20 cellular contexts compared by ENCODE assay signal in the genomic region with DNA sequence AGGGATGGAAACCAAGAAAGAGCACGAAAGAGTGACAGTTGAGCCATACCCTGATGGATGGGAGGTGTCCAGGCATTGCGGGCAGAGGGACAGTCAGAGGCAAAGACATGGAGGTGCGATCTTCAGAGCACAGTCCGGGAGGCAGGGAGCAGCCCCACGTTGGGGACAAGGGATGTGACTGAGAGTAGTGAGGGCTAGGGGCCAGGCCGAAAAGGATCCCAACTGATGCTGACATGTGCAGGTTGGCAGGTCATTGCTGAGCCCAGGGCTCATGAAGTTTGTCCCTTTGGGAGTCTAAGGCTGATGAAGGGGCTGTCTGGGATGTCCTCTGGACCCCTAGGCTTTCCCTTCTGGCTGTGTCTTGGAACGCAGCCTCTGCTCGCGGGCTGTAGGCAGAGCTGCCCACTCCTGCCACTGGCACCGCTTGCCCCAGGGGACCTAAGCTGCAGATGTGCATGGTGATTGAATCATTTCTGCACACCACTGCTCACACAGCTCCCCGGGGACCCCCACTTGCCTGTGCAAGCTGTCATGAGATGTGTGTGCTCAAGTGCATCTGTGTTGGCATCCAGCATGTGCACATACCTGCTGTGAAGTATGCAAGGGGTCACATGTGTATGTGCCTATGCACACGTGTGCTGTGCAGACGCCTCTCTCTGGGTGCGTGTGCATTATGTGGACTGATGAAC.
A peak's percentile ranks its signal among the peaks of the same experiment; 100 is the strongest.
DNase-seq lines count a peak whose midpoint lies in the region; ATAC-seq and TF ChIP-seq lines count a peak whose summit lies in the region.
"Had no signal": no experiment of that assay in that cellular context is flagged by ENCODE, and none has a peak within 500 bp of the region (broad histone marks: within the 10 kb centered on the region; RNA-seq: fewer than 3 reads in every experiment).

No MANE protein-coding gene starts in this region.

- TF ChIP-seq EP300 in gastroesophageal sphincter (IDR thresholded peaks at IDR 0.05), result no peak

- H3F3A ChIP-seq in DOHH2 (ENCODE audit: control insufficient read depth, insufficient read depth), result no peaks in the 10 kb centered on the region

- H3K9me2 ChIP-seq in DOHH2 (replicated peaks; ENCODE audit: control insufficient read depth, low read length), result no peaks in the 10 kb centered on the region

- no peaks in the 10 kb centered on the region for H3K9me3 ChIP-seq in DOHH2 (ENCODE audit: control insufficient read depth, insufficient read depth, low read length)
- H3K9me3 ChIP-seq in gastroesophageal sphincter, result no peaks in the 10 kb centered on the region
- H3K9me3 ChIP-seq: ovary had no signal

- intact Hi-C loops in activated CD4-positive, alpha-beta T cell treated with anti-CD3 and anti-CD28 coated beads, Interleukin-2, amount 10 ng/mL, durations not matched to agents 24 days and 14 days (cut with micrococcal nuclease), result loop anchor here (2.0 to 10.0 kb wide), 3 partner anchors 259 to 539 kb away; no protein-coding TSS in a partner anchor

- peak; percentile 32 for DNase-seq in NCI-H1694 (lab: John Stamatoyannopoulos, UW)
- DNase-seq in stimulated activated effector memory CD8-positive, alpha-beta T cell treated with anti-CD3 and anti-CD28 coated beads, Interleukin-12 subunit alpha, Interleukin-12 subunit beta, amount 100 ng/mL, for 72 hours (ENCODE audit: low spot score in 2 of 2), result no peak
- no peak for DNase-seq in GOT3 (lab: John Stamatoyannopoulos, UW)
- DNase-seq in activated CD4-positive, alpha-beta T cell treated with anti-CD3 and anti-CD28 coated beads, Interleukin-2, amount 10 ng/mL, durations not matched to agents 24 days and 14 days, result no peak
- DNase-seq: activated CD4-positive, CD25-positive, alpha-beta regulatory T cell treated with anti-CD3 and anti-CD28 coated beads, Interleukin-2, amount 50 U/mL, for 72 hours; activated naive CD8-positive, alpha-beta T cell treated with anti-CD3 and anti-CD28 coated beads, Interleukin-2, amount 50 U/mL, for 24 hours; dorsolateral prefrontal cortex; NCI-H1048; NCI-H82; ovary; PC-3; stimulated activated CD4-positive, alpha-beta T cell treated with anti-CD3 and anti-CD28 coated beads, Interleukin-2, amount 100 ng/mL, for 24 hours; T-helper 9 cell had no signal

- H3K4me1 Mint-ChIP-seq in stimulated activated effector memory CD8-positive, alpha-beta T cell treated with anti-CD3 and anti-CD28 coated beads, Interleukin-12 subunit alpha, Interleukin-12 subunit beta, amount 100 ng/mL, for 72 hours, result peaks cover 10% of the 10 kb centered on the region
- H3K4me1 Mint-ChIP-seq in activated CD4-positive, alpha-beta T cell treated with anti-CD3 and anti-CD28 coated beads, Interleukin-2, amount 10 ng/mL, durations not matched to agents 24 days and 14 days, result peaks cover 3% of the 10 kb centered on the region

- H3K4me1 ChIP-seq in DOHH2 (ENCODE audit: control insufficient read depth, low read length) (peaks cover 18% of the 10 kb centered on the region), gastroesophageal sphincter (peaks cover 0 to 87% (median 35%) of the 10 kb centered on the region in 3 donors)

- peaks cover 4% of the 10 kb centered on the region for H3K36me3 Mint-ChIP-seq in stimulated activated effector memory CD8-positive, alpha-beta T cell treated with anti-CD3 and anti-CD28 coated beads, Interleukin-12 subunit alpha, Interleukin-12 subunit beta, amount 100 ng/mL, for 72 hours
- H3K36me3 Mint-ChIP-seq in activated CD4-positive, alpha-beta T cell treated with anti-CD3 and anti-CD28 coated beads, Interleukin-2, amount 10 ng/mL, durations not matched to agents 24 days and 14 days (ENCODE audit: low read depth), result no peaks in the 10 kb centered on the region

- TF ChIP-seq POLR2A in gastroesophageal sphincter (IDR thresholded peaks at IDR 0.05), result no peak

- H3K27me3 ChIP-seq in DOHH2 (ENCODE audit: control insufficient read depth, low read length), result peaks cover 24% of the 10 kb centered on the region
- H3K27me3 ChIP-seq in gastroesophageal sphincter, result no peaks in the 10 kb centered on the region
- H3K27me3 ChIP-seq: dorsolateral prefrontal cortex, ovary had no signal

- H3K27ac Mint-ChIP-seq in stimulated activated effector memory CD8-positive, alpha-beta T cell treated with anti-CD3 and anti-CD28 coated beads, Interleukin-12 subunit alpha, Interleukin-12 subunit beta, amount 100 ng/mL, for 72 hours, result no peak overlapping the region
- H3K27ac Mint-ChIP-seq in activated CD4-positive, alpha-beta T cell treated with anti-CD3 and anti-CD28 coated beads, Interleukin-2, amount 10 ng/mL, durations not matched to agents 24 days and 14 days, result no peak overlapping the region
- H3K27ac Mint-ChIP-seq: activated naive CD8-positive, alpha-beta T cell treated with anti-CD3 and anti-CD28 coated beads, Interleukin-2, amount 50 U/mL, for 24 hours; GM23338 had no signal

- TF ChIP-seq CTCF in DOHH2 (IDR thresholded peaks at IDR 0.05; ENCODE audit: low read depth, low read length, poor library complexity, severe bottlenecking) (no peak), gastroesophageal sphincter (IDR thresholded peaks at IDR 0.05) (no peak)

- no peaks in the 10 kb centered on the region; the same call in 1 of the 2 replicates for H4K20me1 ChIP-seq in DOHH2 (ENCODE audit: control insufficient read depth, insufficient read depth, low read depth, low read length)

- no peaks in the 10 kb centered on the region for H3K9me3 Mint-ChIP-seq in stimulated activated effector memory CD8-positive, alpha-beta T cell treated with anti-CD3 and anti-CD28 coated beads, Interleukin-12 subunit alpha, Interleukin-12 subunit beta, amount 100 ng/mL, for 72 hours
- no peaks in the 10 kb centered on the region for H3K9me3 Mint-ChIP-seq in activated CD4-positive, alpha-beta T cell treated with anti-CD3 and anti-CD28 coated beads, Interleukin-2, amount 10 ng/mL, durations not matched to agents 24 days and 14 days
- H3K9me3 Mint-ChIP-seq: activated naive CD8-positive, alpha-beta T cell treated with anti-CD3 and anti-CD28 coated beads, Interleukin-2, amount 50 U/mL, for 24 hours; activated T-helper 17 cell treated with anti-CD3 and anti-CD28 coated beads, Interleukin-2, amount 50 U/mL, for 72 hours; GM23338 had no signal

- H3K79me2 ChIP-seq in DOHH2 (ENCODE audit: control insufficient read depth, low read length), result no peaks in the 10 kb centered on the region

- no peak overlapping the region for H3K27ac ChIP-seq in DOHH2 (ENCODE audit: low read depth, low read length)
- H3K27ac ChIP-seq in gastroesophageal sphincter, result peak overlapping the region in 3 of 4 donors; percentile 26 to 82 (median 82)

- ATAC-seq in gastroesophageal sphincter (no peak), HG03139 (IDR thresholded peaks at IDR 0.05; ENCODE audit: unreplicated experiment) (no peak), GM19035 (IDR thresholded peaks at IDR 0.05; ENCODE audit: unreplicated experiment) (no peak)
- ATAC-seq in stimulated activated effector memory CD8-positive, alpha-beta T cell treated with anti-CD3 and anti-CD28 coated beads, Interleukin-12 subunit alpha, Interleukin-12 subunit beta, amount 100 ng/mL, for 72 hours, result peak; percentile 19
- ATAC-seq: activated naive CD8-positive, alpha-beta T cell treated with anti-CD3 and anti-CD28 coated beads, Interleukin-2, amount 50 U/mL, for 24 hours; activated T-helper 17 cell treated with anti-CD3 and anti-CD28 coated beads, Interleukin-2, amount 50 U/mL, for 72 hours; left lobe of liver; PC-3 had no signal

- H3K4me2 ChIP-seq in DOHH2 (ENCODE audit: low read length), result peak overlapping the region; percentile 3; the same call in 1 of the 2 replicates
- H3K4me2 ChIP-seq: GM23338 had no signal

- H3K4me3 Mint-ChIP-seq in stimulated activated effector memory CD8-positive, alpha-beta T cell treated with anti-CD3 and anti-CD28 coated beads, Interleukin-12 subunit alpha, Interleukin-12 subunit beta, amount 100 ng/mL, for 72 hours, result no peak overlapping the region
- H3K4me3 Mint-ChIP-seq in activated CD4-positive, alpha-beta T cell treated with anti-CD3 and anti-CD28 coated beads, Interleukin-2, amount 10 ng/mL, durations not matched to agents 24 days and 14 days, result no peak overlapping the region
- H3K4me3 Mint-ChIP-seq: activated naive CD8-positive, alpha-beta T cell treated with anti-CD3 and anti-CD28 coated beads, Interleukin-2, amount 50 U/mL, for 24 hours; activated T-helper 17 cell treated with anti-CD3 and anti-CD28 coated beads, Interleukin-2, amount 50 U/mL, for 72 hours; GM23338 had no signal

- no peak overlapping the region for H3K4me3 ChIP-seq in DOHH2 (ENCODE audit: low read length)
- H3K4me3 ChIP-seq in gastroesophageal sphincter, result no peak overlapping the region
- H3K4me3 ChIP-seq: dorsolateral prefrontal cortex, GM23338, ovary had no signal

- H3K27me3 Mint-ChIP-seq in activated CD4-positive, alpha-beta T cell treated with anti-CD3 and anti-CD28 coated beads, Interleukin-2, amount 10 ng/mL, durations not matched to agents 24 days and 14 days, result no peaks in the 10 kb centered on the region
- H3K27me3 Mint-ChIP-seq: activated naive CD8-positive, alpha-beta T cell treated with anti-CD3 and anti-CD28 coated beads, Interleukin-2, amount 50 U/mL, for 24 hours; activated T-helper 17 cell treated with anti-CD3 and anti-CD28 coated beads, Interleukin-2, amount 50 U/mL, for 72 hours had no signal

- WGBS in gastroesophageal sphincter (ENCODE audit: low coverage in 1 of 2), 2 donors, result 90% methylated on average over 4 to 6 of the region's 14 CpGs

- H3K36me3 ChIP-seq in DOHH2 (ENCODE audit: control insufficient read depth, low read length) (no peaks in the 10 kb centered on the region), gastroesophageal sphincter (peaks cover 0 to 8% of the 10 kb centered on the region in 2 donors)
- H3K36me3 ChIP-seq: ovary had no signal
